8 cellular contexts compared by ENCODE assay signal in the genomic region with DNA sequence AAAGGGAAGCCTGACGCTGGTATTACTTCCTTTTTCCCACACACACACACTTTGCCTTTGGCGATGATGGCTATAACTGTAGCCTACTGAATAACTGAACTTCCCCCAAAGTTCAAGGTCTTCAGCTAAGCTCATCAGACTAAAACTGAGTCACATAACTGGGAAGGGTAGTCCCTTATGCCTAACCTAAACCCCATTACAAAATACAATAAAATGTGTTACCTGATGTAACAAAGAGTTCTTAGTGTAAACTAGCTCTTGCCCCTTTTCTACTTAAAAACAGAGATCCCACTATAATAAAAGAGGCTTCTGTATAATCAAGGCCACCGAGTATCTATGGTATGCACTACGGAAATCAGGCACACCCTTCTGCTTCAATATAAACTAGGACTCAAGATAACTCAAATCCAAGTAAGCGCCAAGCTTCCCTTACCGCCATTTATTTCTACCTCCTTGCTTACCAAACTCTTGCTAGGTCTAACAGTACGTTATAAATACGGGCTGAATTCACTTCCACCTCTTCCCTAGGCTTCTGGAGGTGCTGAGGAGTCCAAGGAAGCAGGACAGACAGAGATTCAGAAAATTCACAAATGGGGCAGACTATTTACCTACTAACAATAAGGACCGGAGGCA. TPM values are rescaled to one million over a fixed set of nuclear protein-coding genes. Genes with fewer than 3 reads are reported as not detected.
DNase-seq lines count a peak whose midpoint lies in the region; ATAC-seq and TF ChIP-seq lines count a peak whose summit lies in the region.

No MANE protein-coding gene starts in this region.

- no peaks in the 10 kb centered on the region for H3K27me3 ChIP-seq in psoas muscle (ENCODE audit: insufficient read depth in 3 of 3, low read length in 2 of 3)

- no peaks in the 10 kb centered on the region for H3K9me3 ChIP-seq in psoas muscle

- peak; percentile 57 to 81 for DNase-seq in AML-193 (lab: John Stamatoyannopoulos, UW)
- DNase-seq in HT-29 (ENCODE audit: low spot score), result peak; percentile 49
- DNase-seq in foreskin fibroblast, result peak; percentile 14 to 37
- DNase-seq in psoas muscle, result no peak
- DNase-seq in GM13976 (ENCODE audit: low spot score), result no peak
- no peak for DNase-seq in dedifferentiated amniotic fluid mesenchymal stem cell (ENCODE audit: extremely low spot score)

- H3K27ac ChIP-seq in VCaP (peak overlapping the region; percentile 86; the same call in 1 of the 2 replicates), psoas muscle (peak overlapping the region; percentile 97)

- ATAC-seq in psoas muscle (no peak), GM18870 (IDR thresholded peaks at IDR 0.05; ENCODE audit: unreplicated experiment) (no peak)

- peak overlapping the region; percentile 84 to 86 for H3K4me3 ChIP-seq in foreskin fibroblast (ENCODE audit: low read depth in 1 of 2, low read length in 2 of 2)
- peak overlapping the region; percentile 83 for H3K4me3 ChIP-seq in psoas muscle

- no peak for TF ChIP-seq CTCF in VCaP (conservative IDR thresholded peaks at IDR 0.05)
- no peak for TF ChIP-seq CTCF in foreskin fibroblast (IDR thresholded peaks at IDR 0.05; ENCODE audit: low read depth, low read length)
- TF ChIP-seq CTCF in psoas muscle (IDR thresholded peaks at IDR 0.05), result no peak
- TF ChIP-seq CTCF in GM13976 (IDR thresholded peaks at IDR 0.05; ENCODE audit: borderline replicate concordance, control extremely low read depth, extremely low read depth, insufficient read depth, missing control alignments), result no peak

- peaks cover 44% of the 10 kb centered on the region for H3K4me1 ChIP-seq in psoas muscle

- H3K36me3 ChIP-seq in psoas muscle (ENCODE audit: insufficient read depth in 1 of 2, low read depth in 1 of 2), result peaks cover 0 to 11% of the 10 kb centered on the region in 2 donors

- in situ Hi-C loops in GM13976 (cut with MboI; ENCODE audit: low sequenced_read_pairs, unreplicated experiment), result no loop called here

- intact Hi-C loops in psoas muscle (cut with DNase I), result loop anchor here in 1 of 2 donors (10.0 kb wide), 1 partner anchor 1993 kb away; a partner anchor contains a TSS

- WGBS in psoas muscle, 3 donors, result 6 to 11% (median 9%) methylated on average over 9 of the region's 9 CpGs

RNA-seq across cellular contexts. Expression of a gene that starts 2.4 kb away (rescaled TPM):
- total RNA-seq in HT-29 (2014; rRNA removed; shearing (Covaris generic)), result 10.0 and 11.1 TPM in 2 replicates
- 10 to 100 TPM; 51.6 to 88.0 (median 56.5) TPM for total RNA-seq in psoas muscle
- polyA plus RNA-seq in psoas muscle, result 10 to 100 TPM; 20.5 to 62.6 (median 22.7) TPM

Comparison
In these comparisons a context has a peak if more than half of its experiments do, and no peak if none do; other contexts are left out.
1. DNase-seq: peak in AML-193 (2 of 2), HT-29 (single experiment) and foreskin fibroblast (2 of 2); none in psoas muscle (0 of 2), GM13976 (single experiment) and dedifferentiated amniotic fluid mesenchymal stem cell (single experiment).